Comparison of ENCODE assay signal across 1 cellular context in the genomic region with DNA sequence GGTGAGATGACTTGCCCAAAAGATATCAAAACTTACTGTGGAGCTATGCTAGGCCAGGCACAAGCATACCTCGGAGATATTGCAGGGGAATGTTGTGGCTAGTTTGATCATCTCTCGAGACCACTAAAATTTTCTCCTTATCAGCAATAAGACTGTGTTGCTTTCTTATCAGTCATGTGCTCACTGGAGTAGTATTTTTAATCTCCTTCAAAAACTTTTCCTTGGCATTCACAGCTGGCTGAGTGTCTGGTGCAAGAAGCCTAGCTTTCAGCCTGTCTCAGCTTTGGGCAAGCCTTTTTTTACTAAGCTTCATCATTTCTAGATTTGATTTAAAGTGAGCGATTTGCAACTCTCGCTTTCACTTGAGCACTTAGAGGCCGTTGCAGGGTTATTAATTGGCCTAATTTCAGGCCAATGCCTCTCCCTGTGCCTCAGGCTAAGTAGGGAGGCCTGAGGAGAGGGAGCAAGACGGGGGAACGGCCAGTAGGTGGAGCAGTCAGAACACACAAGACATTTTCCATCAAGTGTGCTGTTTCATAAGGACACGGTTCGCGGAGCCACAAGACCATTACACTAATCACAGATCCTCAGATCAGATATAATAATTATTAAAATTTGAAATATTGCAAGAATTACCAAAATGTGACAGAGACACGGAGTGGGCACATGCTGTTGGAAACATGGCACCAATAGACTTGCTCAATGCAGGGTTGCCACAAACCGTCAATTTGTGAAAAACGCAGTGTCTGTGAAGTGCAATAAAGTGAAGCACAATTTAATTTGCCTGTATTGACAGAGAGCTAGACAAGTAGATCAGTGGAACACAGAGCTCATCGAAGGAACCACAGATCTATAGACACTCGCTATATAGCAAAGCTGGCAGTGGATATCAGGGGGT.
TF ChIP-seq lines count a peak whose summit lies in the region.

No MANE protein-coding gene starts in this region.

TF ChIP-seq in HepG2, 621 proteins besides CTCF, POLR2A, EP300 and RAD21 (continued from another document and continues in another):
- TF ChIP-seq ZNF891 (CRISPR knock-in tag; IDR thresholded peaks at IDR 0.05) (no peak), MAFK (conservative IDR thresholded peaks at IDR 0.05 in 1 of 2, IDR thresholded peaks at IDR 0.05 in 1 of 2; ENCODE audit: low read length in 2 of 2) (peak; percentile 19 to 51; a peak in 2 of 4 replicates), ZNF678 (CRISPR knock-in tag; IDR thresholded peaks at IDR 0.05) (no peak), ELF3 (CRISPR knock-in tag; IDR thresholded peaks at IDR 0.05) (no peak), MAZ (IDR thresholded peaks at IDR 0.05; ENCODE audit: borderline replicate concordance, low read depth, low read length) (no peak), MAZ (CRISPR knock-in tag; IDR thresholded peaks at IDR 0.05; ENCODE audit: low read depth) (no peak), ZNF101 (CRISPR knock-in tag; IDR thresholded peaks at IDR 0.05; ENCODE audit: borderline replicate concordance, low read depth) (no peak), ZSCAN20 (CRISPR knock-in tag; IDR thresholded peaks at IDR 0.05; ENCODE audit: borderline replicate concordance) (no peak), SMAD3 (CRISPR knock-in tag; IDR thresholded peaks at IDR 0.05) (0 out of 2 replicates have a peak, but pooled peaks have one; percentile 39), KLF13 (CRISPR knock-in tag; IDR thresholded peaks at IDR 0.05) (no peak), ZNF777 (CRISPR knock-in tag; IDR thresholded peaks at IDR 0.05) (no peak), SYNCRIP (IDR thresholded peaks at IDR 0.05; ENCODE audit: insufficient read depth, low read depth, low read length) (no peak), SMC3 (IDR thresholded peaks at IDR 0.05; ENCODE audit: low read length) (peak; percentile 79; the same call in 1 of the 2 replicates), ZNF790 (CRISPR knock-in tag; IDR thresholded peaks at IDR 0.05; ENCODE audit: borderline replicate concordance) (no peak), CAMTA2 (CRISPR knock-in tag; IDR thresholded peaks at IDR 0.05; ENCODE audit: borderline replicate concordance) (no peak), ZNF441 (CRISPR knock-in tag; IDR thresholded peaks at IDR 0.05; ENCODE audit: borderline replicate concordance) (no peak), ZNF225 (CRISPR knock-in tag; IDR thresholded peaks at IDR 0.05) (no peak), MBD4 (IDR thresholded peaks at IDR 0.05; ENCODE audit: borderline replicate concordance, low read length) (no peak), MXD4 (CRISPR knock-in tag; IDR thresholded peaks at IDR 0.05) (no peak), CCAR2 (optimal IDR thresholded peaks at IDR 0.05; ENCODE audit: low read depth, low read length) (peak; percentile 38), SIN3B (IDR thresholded peaks at IDR 0.05; ENCODE audit: low read length) (no peak), JUNB (CRISPR knock-in tag; IDR thresholded peaks at IDR 0.05; ENCODE audit: borderline replicate concordance) (no peak), ZKSCAN1 (IDR thresholded peaks at IDR 0.05; ENCODE audit: low read length) (no peak), SIX4 (CRISPR knock-in tag; IDR thresholded peaks at IDR 0.05) (no peak), ZNF83 (CRISPR knock-in tag; IDR thresholded peaks at IDR 0.05; ENCODE audit: borderline replicate concordance) (no peak), MEF2D (CRISPR knock-in tag; IDR thresholded peaks at IDR 0.05) (no peak), MED8 (CRISPR knock-in tag; IDR thresholded peaks at IDR 0.05; ENCODE audit: insufficient replicate concordance) (no peak), ZNF138 (CRISPR knock-in tag; IDR thresholded peaks at IDR 0.05; ENCODE audit: low read depth) (no peak), ZBTB1 (CRISPR knock-in tag; IDR thresholded peaks at IDR 0.05; ENCODE audit: borderline replicate concordance) (no peak), ZNF549 (CRISPR knock-in tag; IDR thresholded peaks at IDR 0.05) (no peak), ZNF383 (CRISPR knock-in tag; IDR thresholded peaks at IDR 0.05; ENCODE audit: borderline replicate concordance) (no peak), SCMH1 (CRISPR knock-in tag; IDR thresholded peaks at IDR 0.05; ENCODE audit: borderline replicate concordance) (no peak), SOX6 (IDR thresholded peaks at IDR 0.05) (no peak), SOX6 (CRISPR knock-in tag; IDR thresholded peaks at IDR 0.05) (no peak), CENPX (CRISPR knock-in tag; IDR thresholded peaks at IDR 0.05) (no peak), SRSF9 (IDR thresholded peaks at IDR 0.05; ENCODE audit: borderline replicate concordance, insufficient read depth, low read depth, low read length, poor library complexity, severe bottlenecking) (no peak), ZNF12 (CRISPR knock-in tag; IDR thresholded peaks at IDR 0.05) (no peak), ZNF577 (CRISPR knock-in tag; IDR thresholded peaks at IDR 0.05; ENCODE audit: borderline replicate concordance, low read depth) (no peak), POLR2G (IDR thresholded peaks at IDR 0.05; ENCODE audit: low read depth, low read length) (no peak)
- TF ChIP-seq, protein P1, sequence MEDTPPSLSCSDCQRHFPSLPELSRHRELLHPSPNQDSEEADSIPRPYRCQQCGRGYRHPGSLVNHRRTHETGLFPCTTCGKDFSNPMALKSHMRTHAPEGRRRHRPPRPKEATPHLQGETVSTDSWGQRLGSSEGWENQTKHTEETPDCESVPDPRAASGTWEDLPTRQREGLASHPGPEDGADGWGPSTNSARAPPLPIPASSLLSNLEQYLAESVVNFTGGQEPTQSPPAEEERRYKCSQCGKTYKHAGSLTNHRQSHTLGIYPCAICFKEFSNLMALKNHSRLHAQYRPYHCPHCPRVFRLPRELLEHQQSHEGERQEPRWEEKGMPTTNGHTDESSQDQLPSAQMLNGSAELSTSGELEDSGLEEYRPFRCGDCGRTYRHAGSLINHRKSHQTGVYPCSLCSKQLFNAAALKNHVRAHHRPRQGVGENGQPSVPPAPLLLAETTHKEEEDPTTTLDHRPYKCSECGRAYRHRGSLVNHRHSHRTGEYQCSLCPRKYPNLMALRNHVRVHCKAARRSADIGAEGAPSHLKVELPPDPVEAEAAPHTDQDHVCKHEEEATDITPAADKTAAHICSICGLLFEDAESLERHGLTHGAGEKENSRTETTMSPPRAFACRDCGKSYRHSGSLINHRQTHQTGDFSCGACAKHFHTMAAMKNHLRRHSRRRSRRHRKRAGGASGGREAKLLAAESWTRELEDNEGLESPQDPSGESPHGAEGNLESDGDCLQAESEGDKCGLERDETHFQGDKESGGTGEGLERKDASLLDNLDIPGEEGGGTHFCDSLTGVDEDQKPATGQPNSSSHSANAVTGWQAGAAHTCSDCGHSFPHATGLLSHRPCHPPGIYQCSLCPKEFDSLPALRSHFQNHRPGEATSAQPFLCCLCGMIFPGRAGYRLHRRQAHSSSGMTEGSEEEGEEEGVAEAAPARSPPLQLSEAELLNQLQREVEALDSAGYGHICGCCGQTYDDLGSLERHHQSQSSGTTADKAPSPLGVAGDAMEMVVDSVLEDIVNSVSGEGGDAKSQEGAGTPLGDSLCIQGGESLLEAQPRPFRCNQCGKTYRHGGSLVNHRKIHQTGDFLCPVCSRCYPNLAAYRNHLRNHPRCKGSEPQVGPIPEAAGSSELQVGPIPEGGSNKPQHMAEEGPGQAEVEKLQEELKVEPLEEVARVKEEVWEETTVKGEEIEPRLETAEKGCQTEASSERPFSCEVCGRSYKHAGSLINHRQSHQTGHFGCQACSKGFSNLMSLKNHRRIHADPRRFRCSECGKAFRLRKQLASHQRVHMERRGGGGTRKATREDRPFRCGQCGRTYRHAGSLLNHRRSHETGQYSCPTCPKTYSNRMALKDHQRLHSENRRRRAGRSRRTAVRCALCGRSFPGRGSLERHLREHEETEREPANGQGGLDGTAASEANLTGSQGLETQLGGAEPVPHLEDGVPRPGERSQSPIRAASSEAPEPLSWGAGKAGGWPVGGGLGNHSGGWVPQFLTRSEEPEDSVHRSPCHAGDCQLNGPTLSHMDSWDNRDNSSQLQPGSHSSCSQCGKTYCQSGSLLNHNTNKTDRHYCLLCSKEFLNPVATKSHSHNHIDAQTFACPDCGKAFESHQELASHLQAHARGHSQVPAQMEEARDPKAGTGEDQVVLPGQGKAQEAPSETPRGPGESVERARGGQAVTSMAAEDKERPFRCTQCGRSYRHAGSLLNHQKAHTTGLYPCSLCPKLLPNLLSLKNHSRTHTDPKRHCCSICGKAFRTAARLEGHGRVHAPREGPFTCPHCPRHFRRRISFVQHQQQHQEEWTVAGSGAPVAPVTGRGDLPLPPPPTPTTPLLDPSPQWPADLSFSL (CRISPR knock-in tag; IDR thresholded peaks at IDR 0.05): no peak
- TF ChIP-seq, protein P2, sequence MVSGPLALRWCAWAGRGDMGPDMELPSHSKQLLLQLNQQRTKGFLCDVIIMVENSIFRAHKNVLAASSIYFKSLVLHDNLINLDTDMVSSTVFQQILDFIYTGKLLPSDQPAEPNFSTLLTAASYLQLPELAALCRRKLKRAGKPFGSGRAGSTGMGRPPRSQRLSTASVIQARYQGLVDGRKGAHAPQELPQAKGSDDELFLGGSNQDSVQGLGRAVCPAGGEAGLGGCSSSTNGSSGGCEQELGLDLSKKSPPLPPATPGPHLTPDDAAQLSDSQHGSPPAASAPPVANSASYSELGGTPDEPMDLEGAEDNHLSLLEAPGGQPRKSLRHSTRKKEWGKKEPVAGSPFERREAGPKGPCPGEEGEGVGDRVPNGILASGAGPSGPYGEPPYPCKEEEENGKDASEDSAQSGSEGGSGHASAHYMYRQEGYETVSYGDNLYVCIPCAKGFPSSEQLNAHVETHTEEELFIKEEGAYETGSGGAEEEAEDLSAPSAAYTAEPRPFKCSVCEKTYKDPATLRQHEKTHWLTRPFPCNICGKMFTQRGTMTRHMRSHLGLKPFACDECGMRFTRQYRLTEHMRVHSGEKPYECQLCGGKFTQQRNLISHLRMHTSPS (CRISPR knock-in tag; IDR thresholded peaks at IDR 0.05; ENCODE audit: low read depth): no peak
- TF ChIP-seq, protein P3, sequence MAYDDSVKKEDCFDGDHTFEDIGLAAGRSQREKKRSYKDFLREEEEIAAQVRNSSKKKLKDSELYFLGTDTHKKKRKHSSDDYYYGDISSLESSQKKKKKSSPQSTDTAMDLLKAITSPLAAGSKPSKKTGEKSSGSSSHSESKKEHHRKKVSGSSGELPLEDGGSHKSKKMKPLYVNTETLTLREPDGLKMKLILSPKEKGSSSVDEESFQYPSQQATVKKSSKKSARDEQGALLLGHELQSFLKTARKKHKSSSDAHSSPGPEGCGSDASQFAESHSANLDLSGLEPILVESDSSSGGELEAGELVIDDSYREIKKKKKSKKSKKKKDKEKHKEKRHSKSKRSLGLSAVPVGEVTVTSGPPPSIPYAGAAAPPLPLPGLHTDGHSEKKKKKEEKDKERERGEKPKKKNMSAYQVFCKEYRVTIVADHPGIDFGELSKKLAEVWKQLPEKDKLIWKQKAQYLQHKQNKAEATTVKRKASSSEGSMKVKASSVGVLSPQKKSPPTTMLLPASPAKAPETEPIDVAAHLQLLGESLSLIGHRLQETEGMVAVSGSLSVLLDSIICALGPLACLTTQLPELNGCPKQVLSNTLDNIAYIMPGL (CRISPR knock-in tag; IDR thresholded peaks at IDR 0.05; ENCODE audit: borderline replicate concordance in 1 of 2, low read depth in 1 of 2): 0 out of 4 replicates have a peak, but pooled peaks of 1 of the 2 experiments have one; percentile 53
- TF ChIP-seq, protein P4, sequence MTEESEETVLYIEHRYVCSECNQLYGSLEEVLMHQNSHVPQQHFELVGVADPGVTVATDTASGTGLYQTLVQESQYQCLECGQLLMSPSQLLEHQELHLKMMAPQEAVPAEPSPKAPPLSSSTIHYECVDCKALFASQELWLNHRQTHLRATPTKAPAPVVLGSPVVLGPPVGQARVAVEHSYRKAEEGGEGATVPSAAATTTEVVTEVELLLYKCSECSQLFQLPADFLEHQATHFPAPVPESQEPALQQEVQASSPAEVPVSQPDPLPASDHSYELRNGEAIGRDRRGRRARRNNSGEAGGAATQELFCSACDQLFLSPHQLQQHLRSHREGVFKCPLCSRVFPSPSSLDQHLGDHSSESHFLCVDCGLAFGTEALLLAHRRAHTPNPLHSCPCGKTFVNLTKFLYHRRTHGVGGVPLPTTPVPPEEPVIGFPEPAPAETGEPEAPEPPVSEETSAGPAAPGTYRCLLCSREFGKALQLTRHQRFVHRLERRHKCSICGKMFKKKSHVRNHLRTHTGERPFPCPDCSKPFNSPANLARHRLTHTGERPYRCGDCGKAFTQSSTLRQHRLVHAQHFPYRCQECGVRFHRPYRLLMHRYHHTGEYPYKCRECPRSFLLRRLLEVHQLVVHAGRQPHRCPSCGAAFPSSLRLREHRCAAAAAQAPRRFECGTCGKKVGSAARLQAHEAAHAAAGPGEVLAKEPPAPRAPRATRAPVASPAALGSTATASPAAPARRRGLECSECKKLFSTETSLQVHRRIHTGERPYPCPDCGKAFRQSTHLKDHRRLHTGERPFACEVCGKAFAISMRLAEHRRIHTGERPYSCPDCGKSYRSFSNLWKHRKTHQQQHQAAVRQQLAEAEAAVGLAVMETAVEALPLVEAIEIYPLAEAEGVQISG (CRISPR knock-in tag; IDR thresholded peaks at IDR 0.05): 0 out of 2 replicates have a peak, but pooled peaks have one; percentile 43
- TF ChIP-seq, protein P5, sequence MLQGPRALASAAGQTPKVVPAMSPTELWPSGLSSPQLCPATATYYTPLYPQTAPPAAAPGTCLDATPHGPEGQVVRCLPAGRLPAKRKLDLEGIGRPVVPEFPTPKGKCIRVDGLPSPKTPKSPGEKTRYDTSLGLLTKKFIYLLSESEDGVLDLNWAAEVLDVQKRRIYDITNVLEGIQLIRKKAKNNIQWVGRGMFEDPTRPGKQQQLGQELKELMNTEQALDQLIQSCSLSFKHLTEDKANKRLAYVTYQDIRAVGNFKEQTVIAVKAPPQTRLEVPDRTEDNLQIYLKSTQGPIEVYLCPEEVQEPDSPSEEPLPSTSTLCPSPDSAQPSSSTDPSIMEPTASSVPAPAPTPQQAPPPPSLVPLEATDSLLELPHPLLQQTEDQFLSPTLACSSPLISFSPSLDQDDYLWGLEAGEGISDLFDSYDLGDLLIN (CRISPR knock-in tag; IDR thresholded peaks at IDR 0.05; ENCODE audit: borderline replicate concordance): no peak
- TF ChIP-seq, protein P6, sequence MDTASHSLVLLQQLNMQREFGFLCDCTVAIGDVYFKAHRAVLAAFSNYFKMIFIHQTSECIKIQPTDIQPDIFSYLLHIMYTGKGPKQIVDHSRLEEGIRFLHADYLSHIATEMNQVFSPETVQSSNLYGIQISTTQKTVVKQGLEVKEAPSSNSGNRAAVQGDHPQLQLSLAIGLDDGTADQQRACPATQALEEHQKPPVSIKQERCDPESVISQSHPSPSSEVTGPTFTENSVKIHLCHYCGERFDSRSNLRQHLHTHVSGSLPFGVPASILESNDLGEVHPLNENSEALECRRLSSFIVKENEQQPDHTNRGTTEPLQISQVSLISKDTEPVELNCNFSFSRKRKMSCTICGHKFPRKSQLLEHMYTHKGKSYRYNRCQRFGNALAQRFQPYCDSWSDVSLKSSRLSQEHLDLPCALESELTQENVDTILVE (CRISPR knock-in tag; IDR thresholded peaks at IDR 0.05): no peak
- TF ChIP-seq, protein P7, sequence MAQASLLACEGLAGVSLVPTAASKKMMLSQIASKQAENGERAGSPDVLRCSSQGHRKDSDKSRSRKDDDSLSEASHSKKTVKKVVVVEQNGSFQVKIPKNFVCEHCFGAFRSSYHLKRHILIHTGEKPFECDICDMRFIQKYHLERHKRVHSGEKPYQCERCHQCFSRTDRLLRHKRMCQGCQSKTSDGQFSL (CRISPR knock-in tag; IDR thresholded peaks at IDR 0.05): no peak
